8 cellular contexts compared by ENCODE assay signal in the genomic region with DNA sequence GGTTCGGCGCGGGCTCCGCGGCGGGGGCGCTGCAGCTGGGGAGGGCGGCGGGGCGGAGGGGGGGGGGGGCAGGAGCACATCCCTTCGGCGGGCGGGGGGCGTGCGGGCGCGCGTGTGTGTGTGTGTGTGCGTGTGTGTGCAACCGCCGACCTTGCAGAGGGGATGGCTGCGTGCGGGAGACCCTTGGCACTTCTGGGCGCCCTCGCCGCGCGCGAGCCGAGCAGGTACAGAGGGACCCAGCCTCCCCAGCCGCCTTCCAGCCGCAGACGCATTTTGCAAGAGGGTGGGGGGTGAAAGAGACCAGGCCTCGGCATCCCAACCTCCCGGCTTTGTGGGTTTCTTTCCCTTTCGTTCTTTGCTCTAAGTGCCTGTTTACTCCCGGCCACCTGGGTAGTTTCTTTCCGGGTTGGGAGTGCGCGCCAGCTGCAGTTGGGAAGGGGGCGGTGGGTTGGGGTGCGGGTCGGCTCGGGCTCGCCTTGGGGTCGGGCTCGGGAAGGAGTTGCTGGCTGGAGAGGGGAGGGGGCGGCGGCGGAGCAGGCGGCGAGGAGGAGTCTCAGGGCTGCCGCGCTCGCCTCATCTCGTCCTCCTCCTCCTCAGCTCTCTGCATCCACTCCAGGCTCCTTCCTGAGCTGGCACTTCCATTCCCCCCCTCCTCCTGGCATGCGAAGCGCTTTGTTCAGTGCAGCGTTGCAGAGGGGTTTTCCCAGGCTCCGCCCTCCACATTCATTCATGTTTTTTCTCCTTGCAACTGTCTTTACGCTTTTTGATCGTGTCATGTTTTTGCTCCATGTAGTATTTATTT. TPM values are rescaled to one million over a fixed set of nuclear protein-coding genes. Genes with fewer than 3 reads are reported as not detected.
DNase-seq lines count a peak whose midpoint lies in the region; ATAC-seq lines count a peak whose summit lies in the region.

No MANE protein-coding gene starts in this region.

- no peaks in the 10 kb centered on the region for H3K27me3 Mint-ChIP-seq in activated CD8-positive, alpha-beta memory T cell treated with anti-CD3 and anti-CD28 coated beads, Interleukin-2, amount 10 ng/mL, durations not matched to agents 7 days and 5 days

- peak overlapping the region; percentile 80 for H3K27ac ChIP-seq in mesendoderm (ENCODE audit: low read depth, low read length)

- H3K9me3 Mint-ChIP-seq in activated CD8-positive, alpha-beta memory T cell treated with anti-CD3 and anti-CD28 coated beads, Interleukin-2, amount 10 ng/mL, durations not matched to agents 7 days and 5 days (ENCODE audit: low read depth), result peaks cover 4% of the 10 kb centered on the region

- peak overlapping the region; percentile 52 for H3K23ac ChIP-seq in mesendoderm (ENCODE audit: low read length)

- H3K4me3 ChIP-seq in endocrine pancreas (ENCODE audit: control insufficient read depth, insufficient read depth, low read length) (peak overlapping the region; percentile 97), mesendoderm (ENCODE audit: low read length) (peak overlapping the region; percentile 83)

- peak in 13 of 14 donors; percentile 27 to 81 (median 62) for DNase-seq in C1 segment of cervical spinal cord (lab: John Stamatoyannopoulos, UW)
- peak; percentile 75 for DNase-seq in HCEC 1CT
- peak; percentile 52 for DNase-seq in NCI-H774 (lab: John Stamatoyannopoulos, UW)
- DNase-seq in activated CD8-positive, alpha-beta memory T cell treated with anti-CD3 and anti-CD28 coated beads, Interleukin-2, amount 10 ng/mL, durations not matched to agents 7 days and 5 days, result peak; percentile 77
- peak; percentile 94 for DNase-seq in mesendoderm
- peak; percentile 37 for DNase-seq in stimulated activated CD8-positive, alpha-beta memory T cell treated with anti-CD3 and anti-CD28 coated beads, Interleukin-12 subunit alpha, Interleukin-12 subunit beta, amount 100 ng/mL, for 4 hours (ENCODE audit: low read depth)

- H3K36me3 Mint-ChIP-seq in activated CD8-positive, alpha-beta memory T cell treated with anti-CD3 and anti-CD28 coated beads, Interleukin-2, amount 10 ng/mL, durations not matched to agents 7 days and 5 days, result peaks cover 41% of the 10 kb centered on the region

- peak overlapping the region; percentile 86 for H3K27ac Mint-ChIP-seq in activated CD8-positive, alpha-beta memory T cell treated with anti-CD3 and anti-CD28 coated beads, Interleukin-2, amount 10 ng/mL, durations not matched to agents 7 days and 5 days

- peak overlapping the region; percentile 17 for H2BK5ac ChIP-seq in mesendoderm (ENCODE audit: low read length)

- no peak overlapping the region for H2AK5ac ChIP-seq in mesendoderm (ENCODE audit: low read length)

- H3K9ac ChIP-seq in endocrine pancreas (ENCODE audit: control insufficient read depth, insufficient read depth, low read length) (peak overlapping the region; percentile 65), mesendoderm (ENCODE audit: low read length) (peak overlapping the region; percentile 88)

- peaks cover 11% of the 10 kb centered on the region for H3K79me1 ChIP-seq in mesendoderm (ENCODE audit: low read length)

- H3K4me1 Mint-ChIP-seq in activated CD8-positive, alpha-beta memory T cell treated with anti-CD3 and anti-CD28 coated beads, Interleukin-2, amount 10 ng/mL, durations not matched to agents 7 days and 5 days, result peaks cover 46% of the 10 kb centered on the region

- ATAC-seq in activated CD8-positive, alpha-beta memory T cell treated with anti-CD3 and anti-CD28 coated beads, Interleukin-2, amount 10 ng/mL, durations not matched to agents 7 days and 5 days, result no peak
- no peak for ATAC-seq in GM21526 (IDR thresholded peaks at IDR 0.05; ENCODE audit: low FRiP score, unreplicated experiment)

- H3K4ac ChIP-seq in mesendoderm (ENCODE audit: low read depth, low read length), result peak overlapping the region; percentile 95

- H3K4me1 ChIP-seq in endocrine pancreas (ENCODE audit: control insufficient read depth, insufficient read depth, low read length), result peaks cover 8% of the 10 kb centered on the region
- H3K4me1 ChIP-seq in mesendoderm (ENCODE audit: control insufficient read depth, low read depth, low read length), result no peaks in the 10 kb centered on the region

- peaks cover 24% of the 10 kb centered on the region for H3K79me2 ChIP-seq in mesendoderm (ENCODE audit: control insufficient read depth, insufficient read depth, low read length)

- H3K36me3 ChIP-seq in endocrine pancreas (ENCODE audit: control insufficient read depth, insufficient read depth, low read length), result no peaks in the 10 kb centered on the region
- peaks cover 5% of the 10 kb centered on the region for H3K36me3 ChIP-seq in mesendoderm (ENCODE audit: control insufficient read depth, insufficient read depth, low read length)

- no peak overlapping the region for H4K5ac ChIP-seq in mesendoderm (ENCODE audit: low read length)

- H2BK120ac ChIP-seq in mesendoderm (ENCODE audit: low read depth, low read length), result peak overlapping the region; percentile 98

- peak overlapping the region; percentile 98 for H3K4me2 ChIP-seq in mesendoderm (ENCODE audit: low read length)

- no CpG with 5 or more reads among the region's 62 CpGs for WGBS in mesendoderm (ENCODE audit: extremely low coverage, insufficient coverage, low lambda C conversion rate)

- no peak overlapping the region for H2BK15ac ChIP-seq in mesendoderm (replicated peaks; ENCODE audit: low read depth)

- CTCF ChIA-PET in activated CD8-positive, alpha-beta memory T cell treated with anti-CD3 and anti-CD28 coated beads, Interleukin-2, amount 10 ng/mL, durations not matched to agents 7 days and 5 days (lab: Charles Lee), result interaction anchor here (1.0 to 1.8 kb wide), 3 partner anchors 22 to 46 kb away, joined by 3 to 5 read pairs (median 3); no protein-coding TSS in a partner anchor

- no peak overlapping the region for H4K8ac ChIP-seq in mesendoderm (ENCODE audit: low read depth, low read length)

- no peaks in the 10 kb centered on the region for H3K27me3 ChIP-seq in endocrine pancreas (ENCODE audit: control insufficient read depth, insufficient read depth, low read length)
- no peaks in the 10 kb centered on the region for H3K27me3 ChIP-seq in mesendoderm (ENCODE audit: insufficient read depth, low read length, poor library complexity)

- no peaks in the 10 kb centered on the region for H3K9me3 ChIP-seq in endocrine pancreas (ENCODE audit: control insufficient read depth, low read length)

- peak overlapping the region; percentile 100 for H3K18ac ChIP-seq in mesendoderm (ENCODE audit: low read length)

- peak overlapping the region; percentile 95 for H3K56ac ChIP-seq in mesendoderm (ENCODE audit: low read length)

- H3K4me3 Mint-ChIP-seq in activated CD8-positive, alpha-beta memory T cell treated with anti-CD3 and anti-CD28 coated beads, Interleukin-2, amount 10 ng/mL, durations not matched to agents 7 days and 5 days, result peak overlapping the region; percentile 80

RNA-seq across cellular contexts. Expression of a gene that starts 0.7 kb away (rescaled TPM):
- 10 to 100 TPM; 31.1 to 42.0 TPM for total RNA-seq in activated CD8-positive, alpha-beta memory T cell treated with anti-CD3 and anti-CD28 coated beads, Interleukin-2, amount 10 ng/mL, durations not matched to agents 7 days and 5 days
- polyA plus RNA-seq in mesendoderm (2013, experiment 1 of 2), result 7.4 TPM
- 7.5 TPM for polyA plus RNA-seq in mesendoderm (2013, experiment 2 of 2)

Comparison
In these comparisons a context has a peak if more than half of its experiments do, and no peak if none do; other contexts are left out.
1. DNase-seq: peak in every context shown above with its lines; median percentile 94 in mesendoderm; 77 in activated CD8-positive, alpha-beta memory T cell treated with anti-CD3 and anti-CD28 coated beads, Interleukin-2, amount 10 ng/mL, durations not matched to agents 7 days and 5 days; 75 in HCEC 1CT; 62 in C1 segment of cervical spinal cord; 52 in NCI-H774; 37 in stimulated activated CD8-positive, alpha-beta memory T cell treated with anti-CD3 and anti-CD28 coated beads, Interleukin-12 subunit alpha, Interleukin-12 subunit beta, amount 100 ng/mL, for 4 hours.